ENCODE assay signal across 1 cellular context in genomic region chr1:184905601-184906322, GRCh38.
TF ChIP-seq lines count a peak whose summit lies in the region.

No MANE protein-coding gene starts in this region.

TF ChIP-seq in HepG2, 621 proteins besides CTCF, POLR2A, EP300 and RAD21 (continued from another document and continues in another):
- TF ChIP-seq, protein P1, sequence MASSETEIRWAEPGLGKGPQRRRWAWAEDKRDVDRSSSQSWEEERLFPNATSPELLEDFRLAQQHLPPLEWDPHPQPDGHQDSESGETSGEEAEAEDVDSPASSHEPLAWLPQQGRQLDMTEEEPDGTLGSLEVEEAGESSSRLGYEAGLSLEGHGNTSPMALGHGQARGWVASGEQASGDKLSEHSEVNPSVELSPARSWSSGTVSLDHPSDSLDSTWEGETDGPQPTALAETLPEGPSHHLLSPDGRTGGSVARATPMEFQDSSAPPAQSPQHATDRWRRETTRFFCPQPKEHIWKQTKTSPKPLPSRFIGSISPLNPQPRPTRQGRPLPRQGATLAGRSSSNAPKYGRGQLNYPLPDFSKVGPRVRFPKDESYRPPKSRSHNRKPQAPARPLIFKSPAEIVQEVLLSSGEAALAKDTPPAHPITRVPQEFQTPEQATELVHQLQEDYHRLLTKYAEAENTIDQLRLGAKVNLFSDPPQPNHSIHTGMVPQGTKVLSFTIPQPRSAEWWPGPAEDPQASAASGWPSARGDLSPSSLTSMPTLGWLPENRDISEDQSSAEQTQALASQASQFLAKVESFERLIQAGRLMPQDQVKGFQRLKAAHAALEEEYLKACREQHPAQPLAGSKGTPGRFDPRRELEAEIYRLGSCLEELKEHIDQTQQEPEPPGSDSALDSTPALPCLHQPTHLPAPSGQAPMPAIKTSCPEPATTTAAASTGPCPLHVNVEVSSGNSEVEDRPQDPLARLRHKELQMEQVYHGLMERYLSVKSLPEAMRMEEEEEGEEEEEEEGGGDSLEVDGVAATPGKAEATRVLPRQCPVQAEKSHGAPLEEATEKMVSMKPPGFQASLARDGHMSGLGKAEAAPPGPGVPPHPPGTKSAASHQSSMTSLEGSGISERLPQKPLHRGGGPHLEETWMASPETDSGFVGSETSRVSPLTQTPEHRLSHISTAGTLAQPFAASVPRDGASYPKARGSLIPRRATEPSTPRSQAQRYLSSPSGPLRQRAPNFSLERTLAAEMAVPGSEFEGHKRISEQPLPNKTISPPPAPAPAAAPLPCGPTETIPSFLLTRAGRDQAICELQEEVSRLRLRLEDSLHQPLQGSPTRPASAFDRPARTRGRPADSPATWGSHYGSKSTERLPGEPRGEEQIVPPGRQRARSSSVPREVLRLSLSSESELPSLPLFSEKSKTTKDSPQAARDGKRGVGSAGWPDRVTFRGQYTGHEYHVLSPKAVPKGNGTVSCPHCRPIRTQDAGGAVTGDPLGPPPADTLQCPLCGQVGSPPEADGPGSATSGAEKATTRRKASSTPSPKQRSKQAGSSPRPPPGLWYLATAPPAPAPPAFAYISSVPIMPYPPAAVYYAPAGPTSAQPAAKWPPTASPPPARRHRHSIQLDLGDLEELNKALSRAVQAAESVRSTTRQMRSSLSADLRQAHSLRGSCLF (CRISPR knock-in tag; IDR thresholded peaks at IDR 0.05; ENCODE audit: borderline replicate concordance): no peak
- TF ChIP-seq MYPOP (CRISPR knock-in tag; IDR thresholded peaks at IDR 0.05) (no peak), FOXP4 (CRISPR knock-in tag; IDR thresholded peaks at IDR 0.05) (peak; percentile 49; the same call in 1 of the 2 replicates), ZNF253 (CRISPR knock-in tag; IDR thresholded peaks at IDR 0.05; ENCODE audit: borderline replicate concordance) (no peak), ZNF768 (CRISPR knock-in tag; IDR thresholded peaks at IDR 0.05) (no peak), KDM6A (CRISPR knock-in tag; IDR thresholded peaks at IDR 0.05; ENCODE audit: low read depth) (no peak), ZEB1 (IDR thresholded peaks at IDR 0.05; ENCODE audit: insufficient replicate concordance, low read depth) (no peak), FOXA3 (CRISPR knock-in tag; IDR thresholded peaks at IDR 0.05) (peak; percentile 85), MAFF (IDR thresholded peaks at IDR 0.05; ENCODE audit: low read depth, low read length) (0 out of 2 replicates have a peak, but pooled peaks have one; percentile 5), ZNF234 (CRISPR knock-in tag; conservative IDR thresholded peaks at IDR 0.05) (no peak), FOXA1 (IDR thresholded peaks at IDR 0.05) (peak; percentile 65; the same call in 1 of the 2 replicates), FOXA1 (CRISPR knock-in tag; IDR thresholded peaks at IDR 0.05) (peak; percentile 47; the same call in 1 of the 2 replicates), HMGXB3 (CRISPR knock-in tag; IDR thresholded peaks at IDR 0.05; ENCODE audit: borderline replicate concordance) (no peak), CREB3 (CRISPR knock-in tag; IDR thresholded peaks at IDR 0.05) (no peak), TSC22D2 (CRISPR knock-in tag; IDR thresholded peaks at IDR 0.05; ENCODE audit: borderline replicate concordance) (no peak), TBX3 (IDR thresholded peaks at IDR 0.05; ENCODE audit: borderline replicate concordance) (peak; percentile 89), PRDM4 (CRISPR knock-in tag; IDR thresholded peaks at IDR 0.05; ENCODE audit: borderline replicate concordance) (no peak), DPF2 (CRISPR knock-in tag; IDR thresholded peaks at IDR 0.05; ENCODE audit: borderline replicate concordance, low read depth) (no peak), BCL6 (CRISPR knock-in tag; IDR thresholded peaks at IDR 0.05) (peak; percentile 45; the same call in 1 of the 2 replicates), ZFX (CRISPR knock-in tag; IDR thresholded peaks at IDR 0.05; ENCODE audit: low read depth) (no peak), ZNF687 (CRISPR knock-in tag; IDR thresholded peaks at IDR 0.05) (no peak), ETV5 (CRISPR knock-in tag; IDR thresholded peaks at IDR 0.05; ENCODE audit: borderline replicate concordance) (no peak), SOX5 (CRISPR knock-in tag; IDR thresholded peaks at IDR 0.05; ENCODE audit: borderline replicate concordance) (peak; percentile 55; the same call in 1 of the 2 replicates), KLF11 (CRISPR knock-in tag; IDR thresholded peaks at IDR 0.05) (no peak), ZMAT3 (CRISPR knock-in tag; conservative IDR thresholded peaks at IDR 0.05) (no peak), PRPF4 (IDR thresholded peaks at IDR 0.05; ENCODE audit: low read depth, low read length, poor library complexity, severe bottlenecking) (no peak), TCF7 (IDR thresholded peaks at IDR 0.05; ENCODE audit: low read depth) (0 out of 2 replicates have a peak, but pooled peaks have one; percentile 10)
- TF ChIP-seq, protein P2, sequence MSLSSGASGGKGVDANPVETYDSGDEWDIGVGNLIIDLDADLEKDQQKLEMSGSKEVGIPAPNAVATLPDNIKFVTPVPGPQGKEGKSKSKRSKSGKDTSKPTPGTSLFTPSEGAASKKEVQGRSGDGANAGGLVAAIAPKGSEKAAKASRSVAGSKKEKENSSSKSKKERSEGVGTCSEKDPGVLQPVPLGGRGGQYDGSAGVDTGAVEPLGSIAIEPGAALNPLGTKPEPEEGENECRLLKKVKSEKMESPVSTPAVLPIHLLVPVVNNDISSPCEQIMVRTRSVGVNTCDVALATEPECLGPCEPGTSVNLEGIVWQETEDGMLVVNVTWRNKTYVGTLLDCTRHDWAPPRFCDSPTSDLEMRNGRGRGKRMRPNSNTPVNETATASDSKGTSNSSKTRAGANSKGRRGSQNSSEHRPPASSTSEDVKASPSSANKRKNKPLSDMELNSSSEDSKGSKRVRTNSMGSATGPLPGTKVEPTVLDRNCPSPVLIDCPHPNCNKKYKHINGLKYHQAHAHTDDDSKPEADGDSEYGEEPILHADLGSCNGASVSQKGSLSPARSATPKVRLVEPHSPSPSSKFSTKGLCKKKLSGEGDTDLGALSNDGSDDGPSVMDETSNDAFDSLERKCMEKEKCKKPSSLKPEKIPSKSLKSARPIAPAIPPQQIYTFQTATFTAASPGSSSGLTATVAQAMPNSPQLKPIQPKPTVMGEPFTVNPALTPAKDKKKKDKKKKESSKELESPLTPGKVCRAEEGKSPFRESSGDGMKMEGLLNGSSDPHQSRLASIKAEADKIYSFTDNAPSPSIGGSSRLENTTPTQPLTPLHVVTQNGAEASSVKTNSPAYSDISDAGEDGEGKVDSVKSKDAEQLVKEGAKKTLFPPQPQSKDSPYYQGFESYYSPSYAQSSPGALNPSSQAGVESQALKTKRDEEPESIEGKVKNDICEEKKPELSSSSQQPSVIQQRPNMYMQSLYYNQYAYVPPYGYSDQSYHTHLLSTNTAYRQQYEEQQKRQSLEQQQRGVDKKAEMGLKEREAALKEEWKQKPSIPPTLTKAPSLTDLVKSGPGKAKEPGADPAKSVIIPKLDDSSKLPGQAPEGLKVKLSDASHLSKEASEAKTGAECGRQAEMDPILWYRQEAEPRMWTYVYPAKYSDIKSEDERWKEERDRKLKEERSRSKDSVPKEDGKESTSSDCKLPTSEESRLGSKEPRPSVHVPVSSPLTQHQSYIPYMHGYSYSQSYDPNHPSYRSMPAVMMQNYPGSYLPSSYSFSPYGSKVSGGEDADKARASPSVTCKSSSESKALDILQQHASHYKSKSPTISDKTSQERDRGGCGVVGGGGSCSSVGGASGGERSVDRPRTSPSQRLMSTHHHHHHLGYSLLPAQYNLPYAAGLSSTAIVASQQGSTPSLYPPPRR (CRISPR knock-in tag; IDR thresholded peaks at IDR 0.05; ENCODE audit: borderline replicate concordance): peak; percentile 56; the same call in 1 of the 2 replicates
